2 cellular contexts compared by ENCODE assay signal in genomic region chr9:33076031-33076359, GRCh38.
TF ChIP-seq lines count a peak whose summit lies in the region.

No MANE protein-coding gene starts in this region.

TF ChIP-seq in K562, 482 proteins besides CTCF, POLR2A, EP300 and RAD21 (continued from another document):
- TF ChIP-seq POLR3A (IDR thresholded peaks at IDR 0.05; ENCODE audit: borderline replicate concordance, extremely low read depth, insufficient read depth, insufficient read length) = no peak
- TF ChIP-seq ZNF778 (CRISPR knock-in tag; IDR thresholded peaks at IDR 0.05) = no peak
- TF ChIP-seq RBM25 (IDR thresholded peaks at IDR 0.05; ENCODE audit: low read depth, low read length, severe bottlenecking) = no peak
- TF ChIP-seq HMGXB4 (CRISPR knock-in tag; IDR thresholded peaks at IDR 0.05) = no peak
- no peak for TF ChIP-seq ZBTB9 (CRISPR knock-in tag; IDR thresholded peaks at IDR 0.05)

TF ChIP-seq in liver, 16 proteins besides CTCF, POLR2A, EP300 and RAD21:
- TF ChIP-seq, protein P1, sequence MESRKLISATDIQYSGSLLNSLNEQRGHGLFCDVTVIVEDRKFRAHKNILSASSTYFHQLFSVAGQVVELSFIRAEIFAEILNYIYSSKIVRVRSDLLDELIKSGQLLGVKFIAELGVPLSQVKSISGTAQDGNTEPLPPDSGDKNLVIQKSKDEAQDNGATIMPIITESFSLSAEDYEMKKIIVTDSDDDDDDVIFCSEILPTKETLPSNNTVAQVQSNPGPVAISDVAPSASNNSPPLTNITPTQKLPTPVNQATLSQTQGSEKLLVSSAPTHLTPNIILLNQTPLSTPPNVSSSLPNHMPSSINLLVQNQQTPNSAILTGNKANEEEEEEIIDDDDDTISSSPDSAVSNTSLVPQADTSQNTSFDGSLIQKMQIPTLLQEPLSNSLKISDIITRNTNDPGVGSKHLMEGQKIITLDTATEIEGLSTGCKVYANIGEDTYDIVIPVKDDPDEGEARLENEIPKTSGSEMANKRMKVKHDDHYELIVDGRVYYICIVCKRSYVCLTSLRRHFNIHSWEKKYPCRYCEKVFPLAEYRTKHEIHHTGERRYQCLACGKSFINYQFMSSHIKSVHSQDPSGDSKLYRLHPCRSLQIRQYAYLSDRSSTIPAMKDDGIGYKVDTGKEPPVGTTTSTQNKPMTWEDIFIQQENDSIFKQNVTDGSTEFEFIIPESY (IDR thresholded peaks at IDR 0.05) = no peak
- TF ChIP-seq FOXA1 (IDR thresholded peaks at IDR 0.05) = no peak
- TF ChIP-seq TAF1 (conservative IDR thresholded peaks at IDR 0.05) = no peak
- no peak for TF ChIP-seq FOXA2 (IDR thresholded peaks at IDR 0.05)
- TF ChIP-seq GABPA (IDR thresholded peaks at IDR 0.05 in 1 of 2, conservative IDR thresholded peaks at IDR 0.05 in 1 of 2) = no peak
- no peak for TF ChIP-seq HNF4G (IDR thresholded peaks at IDR 0.05)
- TF ChIP-seq YY1 (IDR thresholded peaks at IDR 0.05) = no peak
- no peak for TF ChIP-seq NR2F2 (IDR thresholded peaks at IDR 0.05)
- no peak for TF ChIP-seq EGR1 (IDR thresholded peaks at IDR 0.05; ENCODE audit: low read depth in 2 of 2)
- TF ChIP-seq MAX (IDR thresholded peaks at IDR 0.05) = no peak
